1 cellular context compared by ENCODE assay signal in genomic region chr22:30089655-30089974, GRCh38.
A peak's percentile ranks its signal among the peaks of the same experiment; 100 is the strongest.
TF ChIP-seq lines count a peak whose summit lies in the region.

No MANE protein-coding gene starts in this region.

TF ChIP-seq in HEK293, 187 proteins besides CTCF, POLR2A, EP300 and RAD21:
- TF ChIP-seq, protein P1, sequence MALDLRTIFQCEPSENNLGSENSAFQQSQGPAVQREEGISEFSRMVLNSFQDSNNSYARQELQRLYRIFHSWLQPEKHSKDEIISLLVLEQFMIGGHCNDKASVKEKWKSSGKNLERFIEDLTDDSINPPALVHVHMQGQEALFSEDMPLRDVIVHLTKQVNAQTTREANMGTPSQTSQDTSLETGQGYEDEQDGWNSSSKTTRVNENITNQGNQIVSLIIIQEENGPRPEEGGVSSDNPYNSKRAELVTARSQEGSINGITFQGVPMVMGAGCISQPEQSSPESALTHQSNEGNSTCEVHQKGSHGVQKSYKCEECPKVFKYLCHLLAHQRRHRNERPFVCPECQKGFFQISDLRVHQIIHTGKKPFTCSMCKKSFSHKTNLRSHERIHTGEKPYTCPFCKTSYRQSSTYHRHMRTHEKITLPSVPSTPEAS (tag by site-specific recombination; IDR thresholded peaks at IDR 0.05), result no peak
- peak; percentile 65; the same call in 1 of the 2 replicates for TF ChIP-seq ZNF335 (tag by site-specific recombination; conservative IDR thresholded peaks at IDR 0.05)
